ENCODE assay signal across 18 cellular contexts in genomic region chr3:127483005-127483641, GRCh38.
DNase-seq lines count a peak whose midpoint lies in the region; ATAC-seq and TF ChIP-seq lines count a peak whose summit lies in the region.
"Had no signal": no experiment of that assay in that cellular context is flagged by ENCODE, and none has a peak within 500 bp of the region (broad histone marks: within the 10 kb centered on the region; RNA-seq: fewer than 3 reads in every experiment).

No MANE protein-coding gene starts in this region.

- CTCF ChIA-PET in activated naive CD4-positive, alpha-beta T cell treated with anti-CD3 and anti-CD28 coated beads for 36 hours (lab: Charles Lee): no interaction called here

- no peak overlapping the region for H3K27ac Mint-ChIP-seq in activated naive CD4-positive, alpha-beta T cell treated with anti-CD3 and anti-CD28 coated beads for 36 hours
- H3K27ac Mint-ChIP-seq in chondrocyte (ENCODE audit: unreplicated experiment) (no peak overlapping the region), type B pancreatic cell (no peak overlapping the region)
- H3K27ac Mint-ChIP-seq: activated CD8-positive, alpha-beta T cell treated with anti-CD3 and anti-CD28 coated beads for 36 hours; CD8-positive, alpha-beta T cell; T-helper 17 cell had no signal

- H3K27me3 Mint-ChIP-seq in activated naive CD4-positive, alpha-beta T cell treated with anti-CD3 and anti-CD28 coated beads for 36 hours (ENCODE audit: low read depth): peaks cover 31% of the 10 kb centered on the region
- H3K27me3 Mint-ChIP-seq in chondrocyte (ENCODE audit: low read depth) (peaks cover 29% of the 10 kb centered on the region), type B pancreatic cell (peaks cover 4% of the 10 kb centered on the region)

- peaks cover 13% of the 10 kb centered on the region for H3K4me1 Mint-ChIP-seq in activated naive CD4-positive, alpha-beta T cell treated with anti-CD3 and anti-CD28 coated beads for 36 hours (ENCODE audit: low read depth)
- H3K4me1 Mint-ChIP-seq in chondrocyte (ENCODE audit: low read depth) (no peaks in the 10 kb centered on the region), type B pancreatic cell (ENCODE audit: unreplicated experiment) (no peaks in the 10 kb centered on the region)

- intact Hi-C loops in activated naive CD4-positive, alpha-beta T cell treated with anti-CD3 and anti-CD28 coated beads for 36 hours (cut with micrococcal nuclease): loop anchor here (5.0 kb wide), 1 partner anchor 59 kb away; no protein-coding TSS in a partner anchor
- intact Hi-C loops in posterior vena cava (cut with DNase I): no loop called here

- H3K36me3 Mint-ChIP-seq in activated naive CD4-positive, alpha-beta T cell treated with anti-CD3 and anti-CD28 coated beads for 36 hours (ENCODE audit: low read depth): no peaks in the 10 kb centered on the region
- no peaks in the 10 kb centered on the region for H3K36me3 Mint-ChIP-seq in chondrocyte (ENCODE audit: low read depth)
- H3K36me3 Mint-ChIP-seq in type B pancreatic cell: no peaks in the 10 kb centered on the region
- H3K36me3 Mint-ChIP-seq: CD8-positive, alpha-beta T cell had no signal

- no peaks in the 10 kb centered on the region for H3K9me3 Mint-ChIP-seq in activated naive CD4-positive, alpha-beta T cell treated with anti-CD3 and anti-CD28 coated beads for 36 hours
- H3K9me3 Mint-ChIP-seq in chondrocyte (ENCODE audit: low read depth) (no peaks in the 10 kb centered on the region), type B pancreatic cell (no peaks in the 10 kb centered on the region)
- H3K9me3 Mint-ChIP-seq: activated CD8-positive, alpha-beta T cell treated with anti-CD3 and anti-CD28 coated beads for 36 hours; CD8-positive, alpha-beta T cell had no signal

- ATAC-seq in HG03108 (IDR thresholded peaks at IDR 0.05; ENCODE audit: unreplicated experiment): no peak
- ATAC-seq: T-helper 17 cell had no signal

- DNase-seq in activated naive CD4-positive, alpha-beta T cell treated with anti-CD3 and anti-CD28 coated beads for 36 hours: peak; percentile 2
- DNase-seq in activated naive CD4-positive, alpha-beta T cell treated with anti-CD3 and anti-CD28 coated beads, Interleukin-2, amount 50 U/mL, for 16 hours: no peak
- DNase-seq in chondrocyte (ENCODE audit: low spot score) (peak; percentile 48), posterior vena cava (ENCODE audit: low spot score) (peak; percentile 76), type B pancreatic cell (ENCODE audit: extremely low spot score, unreplicated experiment) (peak; percentile 50), A172 (ENCODE audit: low spot score) (no peak), pons (ENCODE audit: low spot score) (no peak)
- DNase-seq: activated gamma-delta T cell treated with Interleukin-2 at 50 U/mL for 16 hours, left ventricle myocardium superior, NCI-H226, NCI-H82, nucleus accumbens, SHP77 treated with DMSO at 0.1 percent for 48 hours, substantia nigra, T-helper 17 cell had no signal

- no peak overlapping the region for H3K4me3 Mint-ChIP-seq in activated naive CD4-positive, alpha-beta T cell treated with anti-CD3 and anti-CD28 coated beads for 36 hours
- H3K4me3 Mint-ChIP-seq in chondrocyte (ENCODE audit: unreplicated experiment): no peak overlapping the region
- H3K4me3 Mint-ChIP-seq in type B pancreatic cell: no peak overlapping the region
- H3K4me3 Mint-ChIP-seq: activated CD8-positive, alpha-beta T cell treated with anti-CD3 and anti-CD28 coated beads for 36 hours; CD8-positive, alpha-beta T cell; T-helper 17 cell had no signal

- TF ChIP-seq CTCF in chondrocyte (IDR thresholded peaks at IDR 0.05): no peak
- TF ChIP-seq CTCF in type B pancreatic cell (conservative IDR thresholded peaks at IDR 0.05): no peak

Comparison
In these comparisons a context has a peak if more than half of its experiments do, and no peak if none do; other contexts are left out.
1. DNase-seq: peak in activated naive CD4-positive, alpha-beta T cell treated with anti-CD3 and anti-CD28 coated beads for 36 hours (single experiment), chondrocyte (single experiment), posterior vena cava (single experiment) and type B pancreatic cell (single experiment); none in activated naive CD4-positive, alpha-beta T cell treated with anti-CD3 and anti-CD28 coated beads, Interleukin-2, amount 50 U/mL, for 16 hours (single experiment), A172 (single experiment) and pons (single experiment).